Comparison of ENCODE assay signal across 11 cellular contexts in genomic region chr2:74513605-74514367, GRCh38. TPM values are rescaled to one million over a fixed set of nuclear protein-coding genes. Genes with fewer than 3 reads are reported as not detected.
DNase-seq lines count a peak whose midpoint lies in the region; ATAC-seq and TF ChIP-seq lines count a peak whose summit lies in the region.
"Had no signal": no experiment of that assay in that cellular context is flagged by ENCODE, and none has a peak within 500 bp of the region (broad histone marks: within the 10 kb centered on the region; RNA-seq: fewer than 3 reads in every experiment).

No MANE protein-coding gene starts in this region.

- peaks cover 89% of the 10 kb centered on the region for H3K27me3 Mint-ChIP-seq in endodermal cell (ENCODE audit: insufficient read depth)

- peaks cover 2% of the 10 kb centered on the region for H3K36me3 Mint-ChIP-seq in endodermal cell (ENCODE audit: low read depth)

- DNase-seq in activated CD4-positive, alpha-beta T cell treated with anti-CD3 and anti-CD28 coated beads for 48 hours, result peak; percentile 49
- DNase-seq in activated CD4-positive, alpha-beta T cell treated with anti-CD3 and anti-CD28 coated beads, Interleukin-2, amount 50 U/mL, for 1 hour, result no peak
- DNase-seq in OCI-LY7 (ENCODE audit: low spot score), result no peak
- DNase-seq in endodermal cell, result peak; percentile 71
- DNase-seq in stimulated activated CD8-positive, alpha-beta memory T cell treated with anti-CD3 and anti-CD28 coated beads, Interleukin-4, amount 100 ng/mL, for 48 hours, result peak; percentile 51
- DNase-seq in amniotic stem cell (lab: John Stamatoyannopoulos, UW), result no peak
- no peak for DNase-seq in GF-D8 (lab: John Stamatoyannopoulos, UW)
- DNase-seq: heart right ventricle, SHP77 had no signal

- no peak overlapping the region for H3K9ac ChIP-seq in endodermal cell (ENCODE audit: extremely low read depth, low read length, poor library complexity, severe bottlenecking)

- peak overlapping the region; percentile 14; the same call in 1 of the 2 replicates for H3K4me2 ChIP-seq in OCI-LY7 (ENCODE audit: low read length)

- TF ChIP-seq CTCF in OCI-LY7 (conservative IDR thresholded peaks at IDR 0.05; ENCODE audit: low read length), result no peak
- TF ChIP-seq CTCF in endodermal cell (conservative IDR thresholded peaks at IDR 0.05), result no peak

- H3K27ac ChIP-seq in OCI-LY7 (ENCODE audit: low read depth, low read length, poor library complexity, severe bottlenecking), result no peak overlapping the region
- H3K27ac ChIP-seq in endodermal cell (ENCODE audit: low read depth, low read length), result no peak overlapping the region
- H3K27ac ChIP-seq: heart right ventricle had no signal

- CTCF ChIA-PET in OCI-LY7 (lab: Charles Lee; ENCODE audit: unreplicated experiment), result no interaction called here

- H3K27me3 ChIP-seq in endodermal cell (ENCODE audit: control insufficient read depth, insufficient read depth, low read length, poor library complexity, severe bottlenecking), result peaks cover 93% of the 10 kb centered on the region

- H2AFZ ChIP-seq in OCI-LY7 (ENCODE audit: low read length), result no peak overlapping the region

- no peak for ATAC-seq in activated CD4-positive, CD25-positive, alpha-beta regulatory T cell treated with anti-CD3 and anti-CD28 coated beads, Interleukin-2, amount 50 U/mL, for 24 hours

- H3K9me2 ChIP-seq in OCI-LY7 (ENCODE audit: insufficient read depth, low read length), result no peaks in the 10 kb centered on the region

- POLR2A ChIA-PET in OCI-LY7 (lab: Charles Lee), result interaction anchor here (0.6 kb wide), 1 partner anchor 205 kb away, joined by 4 read pairs; no protein-coding TSS in a partner anchor

- H3K4me3 Mint-ChIP-seq in endodermal cell, result peak overlapping the region; percentile 42

- H3K36me3 ChIP-seq in OCI-LY7 (ENCODE audit: insufficient read depth, low read length) (no peaks in the 10 kb centered on the region), endodermal cell (ENCODE audit: control insufficient read depth, insufficient read depth, low read length) (no peaks in the 10 kb centered on the region)
- H3K36me3 ChIP-seq: heart right ventricle had no signal

- no peak overlapping the region for H3K27ac Mint-ChIP-seq in endodermal cell

- intact Hi-C loops in OCI-LY7 (cut with micrococcal nuclease; ENCODE audit: unreplicated experiment), result no loop called here

- WGBS in endodermal cell (ENCODE audit: insufficient coverage in 1 of 2, insufficient read length in 1 of 2), 2 experiments, result 2 to 3% methylated on average over 9 to 52 of the region's 52 CpGs

- no peaks in the 10 kb centered on the region for H3K79me2 ChIP-seq in OCI-LY7 (ENCODE audit: insufficient read depth, low read depth, low read length)

- peaks cover 9% of the 10 kb centered on the region for H3K9me3 Mint-ChIP-seq in endodermal cell

- H3K9me3 ChIP-seq in OCI-LY7 (ENCODE audit: low read length) (no peaks in the 10 kb centered on the region), endodermal cell (ENCODE audit: control insufficient read depth, low read length) (peaks cover 9% of the 10 kb centered on the region)
- H3K9me3 ChIP-seq: heart right ventricle had no signal

- no TSS peak for BruUV-seq in OCI-LY7 (replicated peaks; lab: Mats Ljungman, UMichigan)

- no peaks in the 10 kb centered on the region for H4K20me1 ChIP-seq in OCI-LY7 (ENCODE audit: insufficient read depth, low read length)

- peaks cover 10% of the 10 kb centered on the region for H3K4me1 Mint-ChIP-seq in endodermal cell

- H3K4me3 ChIP-seq in OCI-LY7 (ENCODE audit: low read depth, low read length, poor library complexity, severe bottlenecking) (no peak overlapping the region), endodermal cell (ENCODE audit: low read length) (no peak overlapping the region)

- H3K4me1 ChIP-seq in OCI-LY7 (ENCODE audit: insufficient read depth, low read length, poor library complexity, severe bottlenecking), result no peaks in the 10 kb centered on the region
- peaks cover 3% of the 10 kb centered on the region for H3K4me1 ChIP-seq in endodermal cell (ENCODE audit: control insufficient read depth, insufficient read depth, low read length)

RNA-seq across cellular contexts. Expression of gene TLX2, which starts 0.5 kb away (rescaled TPM):
- not detected in 2 replicates for total RNA-seq in OCI-LY7 (2014; rRNA removed; shearing (Covaris generic))
- not detected in 2 replicates for total RNA-seq in OCI-LY7 (2022)
- under 1 TPM; 0.22 to 0.27 TPM for total RNA-seq in endodermal cell
- polyA plus RNA-seq in endodermal cell (2013, experiment 1 of 2), result 0.32 TPM
- polyA plus RNA-seq in endodermal cell (2013, experiment 2 of 2), result 0.50 TPM
- total RNA-seq: astrocyte, heart right ventricle had no signal
- polyA plus RNA-seq: heart right ventricle had no signal

RNA-seq across cellular contexts. Expression of gene PCGF1, which starts 6.3 kb away (rescaled TPM):
- 9.9 and 16.7 TPM in 2 replicates for total RNA-seq in OCI-LY7 (2014; rRNA removed; shearing (Covaris generic))
- total RNA-seq in OCI-LY7 (2022) (15.9 and 21.5 TPM in 2 replicates), endodermal cell (10 to 100 TPM; 15.5 to 21.4 TPM)
- 22.9 TPM for polyA plus RNA-seq in endodermal cell (2013, experiment 1 of 2)
- polyA plus RNA-seq in endodermal cell (2013, experiment 2 of 2), result 20.5 TPM

RNA-seq across cellular contexts. Expression of gene DQX1, which starts 12.2 kb away (rescaled TPM):
- total RNA-seq in OCI-LY7 (2014; rRNA removed; shearing (Covaris generic)), result 0.32 and 0.54 TPM in 2 replicates
- total RNA-seq in OCI-LY7 (2022) (0.76 and 1.8 TPM in 2 replicates), endodermal cell (1 to 10 TPM in 1 of 2 donors, under 1 TPM in 1; 0.93 to 1.1 TPM)
- 0.64 TPM for polyA plus RNA-seq in endodermal cell (2013, experiment 1 of 2)
- 0.41 TPM for polyA plus RNA-seq in endodermal cell (2013, experiment 2 of 2)

RNA-seq across cellular contexts. Expression of gene LBX2, which starts 14.4 kb away (rescaled TPM):
- not detected in 2 replicates for total RNA-seq in OCI-LY7 (2014; rRNA removed; shearing (Covaris generic))
- total RNA-seq in OCI-LY7 (2022) (not detected in 2 replicates), endodermal cell (1 to 10 TPM; 1.3 to 1.6 TPM)
- polyA plus RNA-seq in endodermal cell (2013, experiment 1 of 2), result 0.50 TPM
- 0.41 TPM for polyA plus RNA-seq in endodermal cell (2013, experiment 2 of 2)

RNA-seq across cellular contexts. Expression of gene AUP1, which starts 15.7 kb away (rescaled TPM):
- total RNA-seq in OCI-LY7 (2014; rRNA removed; shearing (Covaris generic)), result 163 and 188 TPM in 2 replicates
- 121 and 122 TPM in 2 replicates for total RNA-seq in OCI-LY7 (2022)
- 10 to 100 TPM; 76.3 to 88.9 TPM for total RNA-seq in endodermal cell
- polyA plus RNA-seq in endodermal cell (2013, experiment 1 of 2), result 120 TPM
- 105 TPM for polyA plus RNA-seq in endodermal cell (2013, experiment 2 of 2)

Comparison
In these comparisons a context has a peak if more than half of its experiments do, and no peak if none do; other contexts are left out.
1. DNase-seq: peak in activated CD4-positive, alpha-beta T cell treated with anti-CD3 and anti-CD28 coated beads for 48 hours (single experiment), endodermal cell (single experiment) and stimulated activated CD8-positive, alpha-beta memory T cell treated with anti-CD3 and anti-CD28 coated beads, Interleukin-4, amount 100 ng/mL, for 48 hours (single experiment); none in activated CD4-positive, alpha-beta T cell treated with anti-CD3 and anti-CD28 coated beads, Interleukin-2, amount 50 U/mL, for 1 hour (single experiment), OCI-LY7 (single experiment), amniotic stem cell (single experiment) and GF-D8 (single experiment).